8 cellular contexts compared by ENCODE assay signal in genomic region chr2:232901711-232902578, GRCh38. TPM values are rescaled to one million over a fixed set of nuclear protein-coding genes. Genes with fewer than 3 reads are reported as not detected.
DNase-seq lines count a peak whose midpoint lies in the region; ATAC-seq, FAIRE-seq and TF ChIP-seq lines count a peak whose summit lies in the region.

No MANE protein-coding gene starts in this region.

- ATAC-seq in activated naive CD8-positive, alpha-beta T cell treated with anti-CD3 and anti-CD28 coated beads, Interleukin-2, amount 50 U/mL, for 24 hours: peak; percentile 87
- ATAC-seq in right lobe of liver (peak in 3 of 4 donors; percentile 52 to 89 (median 72)), gastroesophageal sphincter (no peak)
- ATAC-seq in CD4-positive, alpha-beta T cell (ENCODE audit: poor library complexity): no peak

- no peaks in the 10 kb centered on the region for H3K9me3 Mint-ChIP-seq in activated naive CD8-positive, alpha-beta T cell treated with anti-CD3 and anti-CD28 coated beads, Interleukin-2, amount 50 U/mL, for 24 hours
- H3K9me3 Mint-ChIP-seq in CD4-positive, alpha-beta T cell: no peaks in the 10 kb centered on the region

- DNase-seq in AG04450 (ENCODE audit: low read depth, low spot score) (peak; percentile 57), HT-29 (ENCODE audit: low spot score) (peak; percentile 49), right lobe of liver (peak in 1 of 3 donors; percentile 47), NCI-H1694 (lab: John Stamatoyannopoulos, UW) (no peak), frontal cortex (ENCODE audit: low spot score in 2 of 2) (no peak)
- DNase-seq in activated naive CD8-positive, alpha-beta T cell treated with anti-CD3 and anti-CD28 coated beads, Interleukin-2, amount 50 U/mL, for 24 hours: peak; percentile 50
- DNase-seq in CD4-positive, alpha-beta T cell: no peak

- WGBS in right lobe of liver (ENCODE audit: insufficient coverage, low coverage, low lambda C conversion rate, missing lambda C conversion rate): 87% methylated on average over 12 of the region's 28 CpGs
- 60 to 87% methylated on average over 1 to 7 of the region's 28 CpGs for WGBS in gastroesophageal sphincter (ENCODE audit: low coverage in 1 of 2), 2 donors

- no peaks in the 10 kb centered on the region for H3K36me3 Mint-ChIP-seq in activated naive CD8-positive, alpha-beta T cell treated with anti-CD3 and anti-CD28 coated beads, Interleukin-2, amount 50 U/mL, for 24 hours (ENCODE audit: low read depth)
- H3K36me3 Mint-ChIP-seq in CD4-positive, alpha-beta T cell (ENCODE audit: low read depth): no peaks in the 10 kb centered on the region

- POLR2A ChIA-PET in AG04450 (lab: Yijun Ruan, JAX): no interaction called here
- POLR2A ChIA-PET in CD4-positive, alpha-beta T cell (lab: Charles Lee): no interaction called here

- H3K9me3 ChIP-seq in AG04450 (ENCODE audit: control insufficient read depth, insufficient read depth, low read length): no peaks in the 10 kb centered on the region; the same call in 1 of the 2 replicates
- no peaks in the 10 kb centered on the region for H3K9me3 ChIP-seq in right lobe of liver
- no peaks in the 10 kb centered on the region for H3K9me3 ChIP-seq in CD4-positive, alpha-beta T cell (ENCODE audit: control insufficient read depth, low read length)
- H3K9me3 ChIP-seq in gastroesophageal sphincter: no peaks in the 10 kb centered on the region

- CTCF ChIA-PET in AG04450 (lab: Charles Lee): interaction anchor here (1.2 kb wide), 1 partner anchor 151 kb away, joined by 3 read pairs; no protein-coding TSS in a partner anchor
- CTCF ChIA-PET in CD4-positive, alpha-beta T cell (lab: Charles Lee): no interaction called here

- H3K27me3 ChIP-seq in AG04450 (ENCODE audit: control insufficient read depth, insufficient read depth, low read length) (no peaks in the 10 kb centered on the region), right lobe of liver (no peaks in the 10 kb centered on the region), gastroesophageal sphincter (peaks cover 26% of the 10 kb centered on the region)
- no peaks in the 10 kb centered on the region for H3K27me3 ChIP-seq in CD4-positive, alpha-beta T cell (ENCODE audit: control insufficient read depth, insufficient read depth, low read length)

- H3K4me3 ChIP-seq in AG04450 (ENCODE audit: low read depth, low read length): no peak overlapping the region
- no peak overlapping the region for H3K4me3 ChIP-seq in right lobe of liver
- H3K4me3 ChIP-seq in gastroesophageal sphincter: no peak overlapping the region

- H3K27me3 Mint-ChIP-seq in activated naive CD8-positive, alpha-beta T cell treated with anti-CD3 and anti-CD28 coated beads, Interleukin-2, amount 50 U/mL, for 24 hours: peaks cover 7% of the 10 kb centered on the region
- no peaks in the 10 kb centered on the region for H3K27me3 Mint-ChIP-seq in CD4-positive, alpha-beta T cell

- H3K27ac ChIP-seq in AG04450 (ENCODE audit: low read depth, low read length) (peak overlapping the region; percentile 83), right lobe of liver (no peak overlapping the region), gastroesophageal sphincter (no peak overlapping the region)
- H3K27ac ChIP-seq in CD4-positive, alpha-beta T cell (ENCODE audit: low read depth, low read length): no peak overlapping the region

- no peaks in the 10 kb centered on the region for H3K36me3 ChIP-seq in right lobe of liver
- H3K36me3 ChIP-seq in gastroesophageal sphincter: no peaks in the 10 kb centered on the region

- H3K4me1 Mint-ChIP-seq in activated naive CD8-positive, alpha-beta T cell treated with anti-CD3 and anti-CD28 coated beads, Interleukin-2, amount 50 U/mL, for 24 hours: peaks cover 6% of the 10 kb centered on the region
- no peaks in the 10 kb centered on the region for H3K4me1 Mint-ChIP-seq in CD4-positive, alpha-beta T cell (ENCODE audit: low read depth)

- intact Hi-C loops in right lobe of liver (cut with DNase I): no loop called here
- intact Hi-C loops in CD4-positive, alpha-beta T cell (cut with DNase I, micrococcal nuclease): no loop called here

- TF ChIP-seq CTCF in AG04450 (IDR thresholded peaks at IDR 0.05; ENCODE audit: low read depth, low read length) (no peak), right lobe of liver (IDR thresholded peaks at IDR 0.05) (no peak), gastroesophageal sphincter (IDR thresholded peaks at IDR 0.05) (no peak)
- no peak for TF ChIP-seq CTCF in CD4-positive, alpha-beta T cell (IDR thresholded peaks at IDR 0.05)

- no peak for TF ChIP-seq EP300 in gastroesophageal sphincter (IDR thresholded peaks at IDR 0.05)

- no peaks in the 10 kb centered on the region for H3K4me1 ChIP-seq in right lobe of liver
- H3K4me1 ChIP-seq in gastroesophageal sphincter: no peaks in the 10 kb centered on the region

- H3K27ac Mint-ChIP-seq in activated naive CD8-positive, alpha-beta T cell treated with anti-CD3 and anti-CD28 coated beads, Interleukin-2, amount 50 U/mL, for 24 hours: no peak overlapping the region
- no peak overlapping the region for H3K27ac Mint-ChIP-seq in CD4-positive, alpha-beta T cell

- FAIRE-seq in frontal cortex (lab: Jason Lieb, UNC): no peak

- no peak for TF ChIP-seq POLR2A in right lobe of liver (IDR thresholded peaks at IDR 0.05)
- no peak for TF ChIP-seq POLR2A in gastroesophageal sphincter (IDR thresholded peaks at IDR 0.05)

- H3K4me3 Mint-ChIP-seq in activated naive CD8-positive, alpha-beta T cell treated with anti-CD3 and anti-CD28 coated beads, Interleukin-2, amount 50 U/mL, for 24 hours: no peak overlapping the region
- no peak overlapping the region for H3K4me3 Mint-ChIP-seq in CD4-positive, alpha-beta T cell

RNA-seq across cellular contexts. Expression of gene SNORC, which starts 31.9 kb away (rescaled TPM):
- 0.48 and 0.78 TPM in 2 replicates for polyA plus RNA-seq in AG04450 (2011; rRNA removed)
- 0.35 and 0.69 TPM in 2 replicates for polyA minus RNA-seq in AG04450 (2011; rRNA and poly(A)+ RNA removed)
- total RNA-seq in HT-29 (2014; rRNA removed; shearing (Covaris generic)): 2.6 and 4.9 TPM in 2 replicates
- total RNA-seq in right lobe of liver (10 to 100 TPM in 3 of 6 experiments, 1 to 10 TPM in 3; 2.0 to 14.5 (median 9.1) TPM), gastroesophageal sphincter (10 to 100 TPM in 1 of 4 donors, 1 to 10 TPM in 1, under 1 TPM in 1, not detected in 1; 0.54 to 11.6 (median 2.2) TPM), frontal cortex (2.4 TPM)
- total RNA-seq in CD4-positive, alpha-beta T cell: 1 to 10 TPM; 1.2 TPM

Comparison
In these comparisons a context has a peak if more than half of its experiments do, and no peak if none do; other contexts are left out.
1. DNase-seq: peak in AG04450 (single experiment), HT-29 (single experiment) and activated naive CD8-positive, alpha-beta T cell treated with anti-CD3 and anti-CD28 coated beads, Interleukin-2, amount 50 U/mL, for 24 hours (single experiment); none in NCI-H1694 (single experiment), CD4-positive, alpha-beta T cell (0 of 10) and frontal cortex (0 of 2).
2. ATAC-seq: peak in activated naive CD8-positive, alpha-beta T cell treated with anti-CD3 and anti-CD28 coated beads, Interleukin-2, amount 50 U/mL, for 24 hours (single experiment) and right lobe of liver (3 of 4); none in CD4-positive, alpha-beta T cell (single experiment) and gastroesophageal sphincter (single experiment).